Comparison of ENCODE assay signal across 8 cellular contexts in the genomic region with DNA sequence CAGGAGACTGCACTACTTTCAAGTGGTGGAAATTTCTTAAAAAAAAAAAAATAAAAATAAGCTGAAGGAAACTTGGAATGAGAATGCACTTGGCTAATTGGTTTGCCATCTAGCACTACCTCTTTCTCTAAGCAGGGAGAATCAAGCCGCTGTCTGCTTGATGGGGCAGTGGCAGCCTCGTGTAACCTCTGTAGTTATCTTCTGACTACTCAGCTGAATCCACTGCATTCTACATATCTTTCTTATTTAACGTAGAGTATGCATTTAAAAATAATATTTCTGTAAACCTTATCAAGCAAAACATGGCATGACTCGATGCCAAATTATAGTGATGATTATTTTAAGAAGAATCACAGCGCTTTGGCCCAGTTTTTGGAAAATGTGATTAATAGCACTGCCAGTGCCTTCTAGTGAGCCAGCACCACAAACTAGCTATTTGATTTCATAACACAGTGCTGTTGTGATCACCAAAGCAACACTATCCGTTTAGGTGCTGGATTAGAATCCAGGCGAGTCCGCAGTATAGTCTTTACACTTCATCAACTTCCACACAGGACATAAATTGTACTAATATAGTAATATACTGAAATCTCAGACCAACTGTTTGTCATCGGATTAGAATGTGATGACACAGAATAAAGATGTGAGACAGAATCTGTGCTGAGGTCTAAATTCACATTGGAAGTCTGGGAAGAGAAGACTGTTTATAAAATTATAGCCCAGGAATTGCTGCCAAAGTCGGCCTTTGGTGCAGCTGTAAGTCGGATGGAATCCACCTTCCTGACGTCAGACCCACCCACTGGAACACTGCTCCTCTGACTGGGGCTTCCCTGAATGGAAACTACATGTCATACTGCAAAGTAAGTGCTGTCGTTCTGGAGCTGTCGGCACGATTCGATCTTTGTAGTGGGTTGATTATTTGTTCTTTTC.
DNase-seq lines count a peak whose midpoint lies in the region; ATAC-seq and TF ChIP-seq lines count a peak whose summit lies in the region.

No MANE protein-coding gene starts in this region.

- peak overlapping the region; percentile 87 for H3K27ac Mint-ChIP-seq in osteocyte (ENCODE audit: unreplicated experiment)

- no peaks in the 10 kb centered on the region for H3K9me3 Mint-ChIP-seq in osteocyte (ENCODE audit: unreplicated experiment)

- H3K4me3 ChIP-seq in RWPE2 (ENCODE audit: severe bottlenecking), result no peak overlapping the region
- peak overlapping the region; percentile 11 for H3K4me3 ChIP-seq in fibroblast of pulmonary artery (replicated peaks; ENCODE audit: low read depth, low read length)
- no peak overlapping the region for H3K4me3 ChIP-seq in effector memory CD4-positive, alpha-beta T cell (ENCODE audit: insufficient read depth, low read depth, low read length, poor library complexity, severe bottlenecking)

- H3K36me3 ChIP-seq in RWPE2 (ENCODE audit: low read depth), result no peaks in the 10 kb centered on the region
- H3K36me3 ChIP-seq in effector memory CD4-positive, alpha-beta T cell (ENCODE audit: control insufficient read depth, insufficient read depth, low read length), result no peaks in the 10 kb centered on the region

- TF ChIP-seq CTCF in RWPE2 (IDR thresholded peaks at IDR 0.05; ENCODE audit: poor library complexity, severe bottlenecking) (no peak), fibroblast of pulmonary artery (IDR thresholded peaks at IDR 0.05; ENCODE audit: low read length, missing control alignments) (no peak), osteocyte (IDR thresholded peaks at IDR 0.05) (no peak)

- H3K4me3 Mint-ChIP-seq in osteocyte (ENCODE audit: unreplicated experiment), result peak overlapping the region; percentile 58

- DNase-seq in AG20443 (ENCODE audit: low spot score) (peak; percentile 90), RWPE2 (ENCODE audit: low spot score) (peak; percentile 78), fibroblast of pulmonary artery (ENCODE audit: low read depth) (peak; percentile 98), osteocyte (ENCODE audit: extremely low spot score, unreplicated experiment) (peak; percentile 84), dermis blood vessel endothelial cell (no peak)
- no peak for DNase-seq in stimulated activated CD4-positive, alpha-beta T cell treated with anti-CD3 and anti-CD28 coated beads, Interleukin-2, amount 100 ng/mL, for 48 hours
- no peak for DNase-seq in effector memory CD4-positive, alpha-beta T cell

- H3K27me3 Mint-ChIP-seq in osteocyte (ENCODE audit: unreplicated experiment), result no peaks in the 10 kb centered on the region

- H3K9me3 ChIP-seq in RWPE2 (ENCODE audit: severe bottlenecking), result no peaks in the 10 kb centered on the region
- no peaks in the 10 kb centered on the region for H3K9me3 ChIP-seq in effector memory CD4-positive, alpha-beta T cell (ENCODE audit: control insufficient read depth, low read length)

- no peaks in the 10 kb centered on the region for H3K36me3 Mint-ChIP-seq in osteocyte (ENCODE audit: unreplicated experiment)

- H3K27me3 ChIP-seq in RWPE2 (ENCODE audit: insufficient read depth, poor library complexity, severe bottlenecking), result no peaks in the 10 kb centered on the region
- H3K27me3 ChIP-seq in effector memory CD4-positive, alpha-beta T cell (replicated peaks; ENCODE audit: control insufficient read depth, insufficient read depth, low read length, poor library complexity, severe bottlenecking), result no peaks in the 10 kb centered on the region

- peaks cover 46% of the 10 kb centered on the region for H3K4me1 ChIP-seq in RWPE2 (ENCODE audit: insufficient read depth, poor library complexity, severe bottlenecking)
- H3K4me1 ChIP-seq in effector memory CD4-positive, alpha-beta T cell (ENCODE audit: control insufficient read depth, insufficient read depth, low read length, poor library complexity, severe bottlenecking), result no peaks in the 10 kb centered on the region

- peak overlapping the region; percentile 95 for H3K27ac ChIP-seq in RWPE2 (ENCODE audit: poor library complexity, severe bottlenecking)
- no peak overlapping the region for H3K27ac ChIP-seq in effector memory CD4-positive, alpha-beta T cell (ENCODE audit: insufficient read depth, low read length, poor library complexity, severe bottlenecking)

- ATAC-seq in RWPE2 (ENCODE audit: low read depth) (peak; percentile 62), HG03175 (IDR thresholded peaks at IDR 0.05; ENCODE audit: unreplicated experiment) (no peak)

- peaks cover 37% of the 10 kb centered on the region for H3K4me1 Mint-ChIP-seq in osteocyte (ENCODE audit: unreplicated experiment)

Comparison
In these comparisons a context has a peak if more than half of its experiments do, and no peak if none do; other contexts are left out.
1. DNase-seq: peak in AG20443 (single experiment), RWPE2 (single experiment), fibroblast of pulmonary artery (single experiment) and osteocyte (single experiment); none in stimulated activated CD4-positive, alpha-beta T cell treated with anti-CD3 and anti-CD28 coated beads, Interleukin-2, amount 100 ng/mL, for 48 hours (0 of 2), effector memory CD4-positive, alpha-beta T cell (0 of 3) and dermis blood vessel endothelial cell (single experiment).